In the genomic region with DNA sequence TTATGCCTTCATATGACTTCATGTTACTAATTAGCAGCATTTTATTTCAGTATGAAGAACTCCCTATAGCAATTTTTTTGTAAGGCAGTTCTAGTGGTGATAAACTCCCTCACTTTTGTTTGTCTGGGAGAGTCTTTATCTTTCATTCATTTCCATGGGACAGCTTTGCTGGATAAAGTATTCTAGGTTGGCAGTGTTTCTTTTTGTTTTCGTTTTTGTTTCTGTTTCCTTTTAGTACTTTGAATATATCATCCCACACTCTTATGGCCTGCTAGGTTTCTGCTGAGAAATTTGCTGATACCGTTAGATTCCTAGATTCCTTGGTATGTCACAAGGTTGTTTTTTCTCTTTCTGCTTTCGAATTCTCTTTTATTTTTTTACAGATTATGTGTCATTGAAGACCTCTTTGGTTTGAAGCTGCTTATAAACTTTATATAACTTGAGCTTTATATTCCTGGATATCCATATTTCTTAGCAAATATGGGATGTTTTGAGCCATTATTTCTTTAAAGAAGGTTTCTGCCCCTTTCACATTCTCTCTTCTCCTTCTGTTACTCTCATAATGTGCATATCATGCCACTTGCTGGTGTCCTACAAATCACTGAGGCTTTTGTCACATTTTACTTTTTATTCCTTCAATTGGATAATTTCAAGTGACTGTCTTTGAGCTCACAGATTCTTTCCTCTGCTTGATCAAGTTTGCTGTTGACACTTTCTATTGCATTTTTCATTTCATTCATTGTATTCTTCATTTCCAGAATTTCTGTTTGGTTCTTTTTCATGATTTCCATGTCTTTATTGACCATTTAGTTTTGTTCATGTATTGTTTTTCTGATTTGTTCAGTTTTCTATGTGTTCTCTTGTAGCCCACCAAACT, we compare ENCODE assay signal across 20 cellular contexts. TPM values are rescaled to one million over a fixed set of nuclear protein-coding genes. Genes with fewer than 3 reads are reported as not detected.
DNase-seq lines count a peak whose midpoint lies in the region; ATAC-seq, FAIRE-seq and TF ChIP-seq lines count a peak whose summit lies in the region.
"Had no signal": no experiment of that assay in that cellular context is flagged by ENCODE, and none has a peak within 500 bp of the region (broad histone marks: within the 10 kb centered on the region; RNA-seq: fewer than 3 reads in every experiment).

No MANE protein-coding gene starts in this region.

- TF ChIP-seq RAD21 in HCT116 (IDR thresholded peaks at IDR 0.05; ENCODE audit: low read depth), result no peak
- no peak for TF ChIP-seq RAD21 in GM12878 (IDR thresholded peaks at IDR 0.05; ENCODE audit: insufficient read depth, low read depth, low read length)

- H3K27me3 ChIP-seq in HCT116 (ENCODE audit: insufficient read depth, low read length) (no peaks in the 10 kb centered on the region), GM12878 (replicated peaks in 1 of 2; ENCODE audit: control insufficient read depth in 2 of 2, insufficient read depth in 2 of 2, low read length in 1 of 2) (no peaks in the 10 kb centered on the region), osteoblast (ENCODE audit: insufficient read depth, low read length) (no peaks in the 10 kb centered on the region), uterus (no peaks in the 10 kb centered on the region), endodermal cell (ENCODE audit: control insufficient read depth, insufficient read depth, low read length, poor library complexity, severe bottlenecking) (no peaks in the 10 kb centered on the region)
- H3K27me3 ChIP-seq: BE2C had no signal

- H3K36me3 Mint-ChIP-seq in endodermal cell (ENCODE audit: low read depth), result no peaks in the 10 kb centered on the region

- H3K9me3 ChIP-seq in HCT116 (ENCODE audit: control insufficient read depth in 1 of 2, insufficient read depth in 1 of 2, low read depth in 1 of 2, low read length in 2 of 2), result peaks cover 4 to 16% of the 10 kb centered on the region in 2 experiments; a peak in 1 of 4 replicates
- H3K9me3 ChIP-seq in OCI-LY7 (ENCODE audit: low read length), result peaks cover 6% of the 10 kb centered on the region; the same call in 1 of the 2 replicates
- H3K9me3 ChIP-seq in GM12878 (replicated peaks; ENCODE audit: control insufficient read depth, insufficient read depth, low read length), result peaks cover 15% of the 10 kb centered on the region
- peaks cover 13% of the 10 kb centered on the region for H3K9me3 ChIP-seq in osteoblast (ENCODE audit: low read depth, low read length)
- H3K9me3 ChIP-seq in uterus, result peaks cover 0 to 20% of the 10 kb centered on the region in 2 donors
- peaks cover 45% of the 10 kb centered on the region for H3K9me3 ChIP-seq in endodermal cell (ENCODE audit: control insufficient read depth, low read length)

- ATAC-seq in HCT116 (no peak), GM12878 (no peak), GM19035 (IDR thresholded peaks at IDR 0.05; ENCODE audit: unreplicated experiment) (no peak)

- H3K27ac ChIP-seq in HCT116 (ENCODE audit: low read depth, low read length) (no peak overlapping the region), OCI-LY7 (ENCODE audit: low read depth, low read length, poor library complexity, severe bottlenecking) (no peak overlapping the region), GM12878 (ENCODE audit: control insufficient read depth, insufficient read depth) (no peak overlapping the region), osteoblast (ENCODE audit: low read depth, low read length) (no peak overlapping the region), uterus (no peak overlapping the region), endodermal cell (ENCODE audit: low read depth, low read length) (no peak overlapping the region)
- H3K27ac ChIP-seq: C4-2B had no signal

- H3K4me1 ChIP-seq in HCT116 (ENCODE audit: control insufficient read depth in 1 of 2, insufficient read depth in 2 of 2, low read length in 2 of 2) (peaks cover 0 to 3% of the 10 kb centered on the region in 2 experiments; a peak in 1 of 4 replicates), OCI-LY7 (ENCODE audit: insufficient read depth, low read length, poor library complexity, severe bottlenecking) (no peaks in the 10 kb centered on the region), GM12878 (ENCODE audit: control insufficient read depth, insufficient read depth, low read length) (no peaks in the 10 kb centered on the region), osteoblast (ENCODE audit: insufficient read depth, low read length) (peaks cover 5% of the 10 kb centered on the region), uterus (no peaks in the 10 kb centered on the region), endodermal cell (ENCODE audit: control insufficient read depth, insufficient read depth, low read length) (no peaks in the 10 kb centered on the region)
- H3K4me1 ChIP-seq: BE2C had no signal

- TF ChIP-seq POLR2A in HCT116 (IDR thresholded peaks at IDR 0.05; ENCODE audit: borderline replicate concordance, extremely low read depth, insufficient read depth, insufficient read length) (no peak), GM12878 (IDR thresholded peaks at IDR 0.05; ENCODE audit: low read depth, low read length) (no peak), uterus (IDR thresholded peaks at IDR 0.05) (no peak)

- SMC1A ChIA-PET in GM12878 (lab: Charles Lee; ENCODE audit: uncharacterized antibody, unreplicated experiment), result interaction anchor here (1.4 kb wide), 1 partner anchor 28 kb away, joined by 3 read pairs; no protein-coding TSS in a partner anchor

- H3K9me3 Mint-ChIP-seq in endodermal cell, result peaks cover 38% of the 10 kb centered on the region

- H3K4me2 ChIP-seq in HCT116 (ENCODE audit: low read length) (no peak overlapping the region), OCI-LY7 (ENCODE audit: low read length) (no peak overlapping the region), GM12878 (ENCODE audit: control insufficient read depth, insufficient read depth) (no peak overlapping the region), osteoblast (ENCODE audit: insufficient read depth, low read length) (no peak overlapping the region)

- H2AFZ ChIP-seq in HCT116 (ENCODE audit: low read depth, low read length, poor library complexity, severe bottlenecking) (no peak overlapping the region), OCI-LY7 (ENCODE audit: low read length) (no peak overlapping the region), GM12878 (ENCODE audit: control insufficient read depth, low read depth, low read length) (no peak overlapping the region), osteoblast (ENCODE audit: low read length) (no peak overlapping the region)

- DNase-seq in HCT116 (ENCODE audit: low read depth, low spot score) (no peak), OCI-LY7 (ENCODE audit: low spot score) (peak; percentile 5), GM12878 (ENCODE audit: low read depth, low spot score) (no peak), osteoblast (ENCODE audit: insufficient read length, low spot score, missing footprints) (peak; percentile 13), pons (ENCODE audit: low spot score) (no peak), uterus (no peak), endodermal cell (no peak)
- DNase-seq: BE2C; CD4-positive, alpha-beta memory T cell; COR-L47; DMS153; DMS79 treated with DMSO at 0.1 percent for 48 hours; EL had no signal

- H3K4me3 Mint-ChIP-seq in endodermal cell, result no peak overlapping the region

- H3K4me1 Mint-ChIP-seq in endodermal cell, result no peaks in the 10 kb centered on the region

- H3K9ac ChIP-seq in HCT116 (ENCODE audit: low read length), result no peak overlapping the region
- H3K9ac ChIP-seq in GM12878 (ENCODE audit: control insufficient read depth, insufficient read depth, low read length), result no peak overlapping the region
- no peak overlapping the region for H3K9ac ChIP-seq in endodermal cell (ENCODE audit: extremely low read depth, low read length, poor library complexity, severe bottlenecking)

- CTCF ChIA-PET in HCT116 (lab: Charles Lee) (no interaction called here), OCI-LY7 (lab: Charles Lee; ENCODE audit: unreplicated experiment) (no interaction called here), GM12878 (lab: Yijun Ruan, JAX) (no interaction called here)

- in situ Hi-C loops in GM12878 (cut with MboI), result no loop called here

- no peaks in the 10 kb centered on the region for H3K27me3 Mint-ChIP-seq in endodermal cell (ENCODE audit: insufficient read depth)
- H3K27me3 Mint-ChIP-seq: CD4-positive, alpha-beta memory T cell had no signal

- H3K9me2 ChIP-seq in HCT116 (ENCODE audit: insufficient read depth) (no peaks in the 10 kb centered on the region), OCI-LY7 (ENCODE audit: insufficient read depth, low read length) (0 out of 2 replicates have a peak, but pooled peaks cover 3% of the 10 kb centered on the region)

- intact Hi-C loops in HCT116 (cut with micrococcal nuclease) (no loop called here), OCI-LY7 (cut with micrococcal nuclease; ENCODE audit: unreplicated experiment) (no loop called here), GM12878 (cut with micrococcal nuclease; ENCODE audit: unreplicated experiment) (no loop called here), uterus (cut with DNase I; ENCODE audit: low total_unique reads) (no loop called here)

- POLR2A ChIA-PET in HCT116 (lab: Charles Lee) (no interaction called here), OCI-LY7 (lab: Charles Lee) (no interaction called here), GM12878 (lab: Charles Lee) (no interaction called here)

- no peak overlapping the region for H3K4me3 ChIP-seq in HCT116 (replicated peaks in 1 of 2; ENCODE audit: low read depth in 1 of 2, low read length in 2 of 2)
- no peak overlapping the region for H3K4me3 ChIP-seq in OCI-LY7 (ENCODE audit: low read depth, low read length, poor library complexity, severe bottlenecking)
- H3K4me3 ChIP-seq in GM12878, result no peak overlapping the region
- no peak overlapping the region for H3K4me3 ChIP-seq in osteoblast (ENCODE audit: insufficient read depth, low read length)
- no peak overlapping the region for H3K4me3 ChIP-seq in uterus
- H3K4me3 ChIP-seq in endodermal cell (ENCODE audit: low read length), result no peak overlapping the region

- no TSS peak for BruUV-seq in HCT116 (replicated peaks; lab: Mats Ljungman, UMichigan)
- BruUV-seq in OCI-LY7 (replicated peaks; lab: Mats Ljungman, UMichigan), result no TSS peak
- no TSS peak for BruUV-seq in GM12878 (replicated peaks; lab: Mats Ljungman, UMichigan)

- no peak for TF ChIP-seq CTCF in HCT116 (IDR thresholded peaks at IDR 0.05 in 2 of 3, conservative IDR thresholded peaks at IDR 0.05 in 1 of 3; ENCODE audit: borderline replicate concordance in 1 of 3, insufficient read depth in 1 of 3, low read depth in 2 of 3, low read length in 2 of 3)
- no peak for TF ChIP-seq CTCF in OCI-LY7 (conservative IDR thresholded peaks at IDR 0.05; ENCODE audit: low read length)
- no peak for TF ChIP-seq CTCF in GM12878 (IDR thresholded peaks at IDR 0.05 in 2 of 3, conservative IDR thresholded peaks at IDR 0.05 in 1 of 3; ENCODE audit: control insufficient read depth in 2 of 3, extremely low read depth in 1 of 3, insufficient read depth in 1 of 3, low read depth in 3 of 3, low read length in 3 of 3)
- TF ChIP-seq CTCF in osteoblast (IDR thresholded peaks at IDR 0.05; ENCODE audit: extremely low read depth, low read depth, low read length), result no peak
- TF ChIP-seq CTCF in uterus (IDR thresholded peaks at IDR 0.05), result no peak
- TF ChIP-seq CTCF in endodermal cell (conservative IDR thresholded peaks at IDR 0.05), result no peak

- H3K36me3 ChIP-seq in HCT116 (ENCODE audit: control insufficient read depth in 1 of 2, insufficient read depth in 2 of 2, low read length in 2 of 2) (no peaks in the 10 kb centered on the region), OCI-LY7 (ENCODE audit: insufficient read depth, low read length) (no peaks in the 10 kb centered on the region), GM12878 (ENCODE audit: control insufficient read depth in 2 of 2, insufficient read depth in 2 of 2, low read length in 1 of 2) (no peaks in the 10 kb centered on the region), osteoblast (ENCODE audit: insufficient read depth, low read length) (no peaks in the 10 kb centered on the region), uterus (no peaks in the 10 kb centered on the region), endodermal cell (ENCODE audit: control insufficient read depth, insufficient read depth, low read length) (no peaks in the 10 kb centered on the region)
- H3K36me3 ChIP-seq: BE2C had no signal

- H3K27ac Mint-ChIP-seq in endodermal cell, result no peak overlapping the region

- no peak for TF ChIP-seq EP300 in GM12878 (IDR thresholded peaks at IDR 0.05; ENCODE audit: borderline replicate concordance in 1 of 2, control insufficient read depth in 1 of 2, low read depth in 2 of 2, low read length in 2 of 2)

- RAD21 ChIA-PET in HCT116 (lab: Charles Lee; ENCODE audit: low non-redundant PET in 1 of 2, low total read pairs in 2 of 2, uncharacterized antibody in 2 of 2, unreplicated experiment in 2 of 2), result no interaction called here
- RAD21 ChIA-PET in GM12878 (lab: Charles Lee; ENCODE audit: unreplicated experiment), result no interaction called here

- FAIRE-seq in GM12878 (lab: Jason Lieb, UNC), result no peak
- FAIRE-seq: A204.1, D721Med, GM12892, H54, HTR-8/SVneo had no signal

- no peaks in the 10 kb centered on the region for H4K20me1 ChIP-seq in HCT116 (ENCODE audit: insufficient read depth)
- H4K20me1 ChIP-seq in OCI-LY7 (ENCODE audit: insufficient read depth, low read length), result no peaks in the 10 kb centered on the region
- no peaks in the 10 kb centered on the region for H4K20me1 ChIP-seq in GM12878 (ENCODE audit: control insufficient read depth, insufficient read depth)
- no peaks in the 10 kb centered on the region for H4K20me1 ChIP-seq in osteoblast (ENCODE audit: insufficient read depth, low read length)

- H3K79me2 ChIP-seq in HCT116 (ENCODE audit: insufficient read depth, low read length), result no peaks in the 10 kb centered on the region
- no peaks in the 10 kb centered on the region for H3K79me2 ChIP-seq in OCI-LY7 (ENCODE audit: insufficient read depth, low read depth, low read length)
- no peaks in the 10 kb centered on the region for H3K79me2 ChIP-seq in GM12878 (ENCODE audit: control insufficient read depth, insufficient read depth, low read length)
- H3K79me2 ChIP-seq in osteoblast (ENCODE audit: insufficient read depth, low read length), result no peaks in the 10 kb centered on the region

- 19% methylated on average over 3 of the region's 3 CpGs for WGBS in GM12878 (ENCODE audit: insufficient coverage, insufficient replicate concordance, low lambda C conversion rate, missing lambda C conversion rate)
- 69 to 86% methylated on average over 1 to 3 of the region's 3 CpGs for WGBS in endodermal cell (ENCODE audit: insufficient coverage in 1 of 2, insufficient read length in 1 of 2), 2 experiments

RNA-seq across cellular contexts. Expression of gene AHR, which starts 28.9 kb away (rescaled TPM):
- 29.7 TPM for total RNA-seq in HCT116 (2021; ENCODE audit: unreplicated experiment)
- 12.4 and 12.5 TPM in 2 replicates for polyA plus RNA-seq in HCT116 (2012)
- total RNA-seq in OCI-LY7 (2014; rRNA removed; shearing (Covaris generic)), result not detected in 2 replicates
- not detected in 2 replicates for total RNA-seq in OCI-LY7 (2022)
- 36.4 and 49.5 TPM in 2 replicates for total RNA-seq in GM12878 (2013; cell fraction: nucleolus; rRNA removed)
- 16.9 and 23.0 TPM in 2 replicates for total RNA-seq in GM12878 (2014; rRNA removed)
- total RNA-seq in GM12878 (2014; rRNA removed; fragmentation: Illumina TruSeq; extraction: Trizol), result 14.3 and 16.0 TPM in 2 replicates
- total RNA-seq in GM12878 (2021), result 10.3 and 11.9 TPM in 2 replicates
- 3.6 TPM for polyA plus RNA-seq in GM12878 (2011; ENCODE audit: low read depth)
- 1.7 and 2.2 TPM in 2 replicates for polyA plus RNA-seq in GM12878 (2011; rRNA removed)
- polyA plus RNA-seq in GM12878 (2011; cell fraction: cytosol; rRNA removed), result 0.95 and 1.3 TPM in 2 replicates
- polyA plus RNA-seq in GM12878 (2011; cell fraction: nucleus; rRNA removed), result 1.6 and 2.3 TPM in 2 replicates
- polyA plus RNA-seq in GM12878 (2012), result 4.4 and 6.7 TPM in 2 replicates
- 8.3 and 9.6 TPM in 2 replicates for polyA plus RNA-seq in GM12878 (2014; fragmentation: Illumina TruSeq; extraction: Trizol)
- 1 to 10 TPM; 1.7 to 1.9 TPM for polyA plus RNA-seq in GM12878 (2014; fragmentation: Nextera tagmentation; extraction: Ambion mirVana)
- 3.3 and 3.8 TPM in 2 replicates for polyA plus RNA-seq in GM12878 (2014; rRNA removed)
- 1 to 10 TPM; 4.1 to 4.9 TPM for polyA plus RNA-seq in GM12878 (2016; fragmentation: Nextera tagmentation; extraction: Ambion mirVana)
- 1.5 and 6.5 TPM in 2 replicates for polyA minus RNA-seq in GM12878 (2011; rRNA and poly(A)+ RNA removed)
- 1.9 and 4.0 TPM in 2 replicates for polyA minus RNA-seq in GM12878 (2011; cell fraction: cytosol; rRNA and poly(A)+ RNA removed)
- polyA minus RNA-seq in GM12878 (2011; cell fraction: nucleus; rRNA and poly(A)+ RNA removed), result 5.7 and 7.2 TPM in 2 replicates
- 274 and 313 TPM in 2 replicates for total RNA-seq in osteoblast
- 100 to 1,000 TPM in 1 of 4 donors, 10 to 100 TPM in 3; 43.7 to 160 (median 91.5) TPM for total RNA-seq in uterus
- total RNA-seq in endodermal cell, result 1 to 10 TPM; 5.6 to 6.0 TPM
- 3.0 TPM for polyA plus RNA-seq in endodermal cell (2013, experiment 1 of 2)
- polyA plus RNA-seq in endodermal cell (2013, experiment 2 of 2), result 3.8 TPM

Comparison
In these comparisons a context has a peak if more than half of its experiments do, and no peak if none do; other contexts are left out.
1. DNase-seq: peak in OCI-LY7 (single experiment) and osteoblast (single experiment); none in HCT116 (single experiment), GM12878 (single experiment), pons (single experiment), uterus (0 of 2) and endodermal cell (single experiment).
2. RNA of gene AHR, which starts 28.9 kb away (total RNA-seq): 274 to 313 TPM in osteoblast, 43.7 to 160 TPM in uterus, 29.7 TPM in HCT116 (single experiment), 10.3 to 49.5 TPM in GM12878 and 5.6 to 6.0 TPM in endodermal cell; not detected in OCI-LY7; every median in the first group is over 4 times any median in the second.
3. Of the 18 proteins assayed by ChIP-seq in both GM12878 and HCT116: peak only in GM12878: none; only in HCT116: CBX3; in both: none; in neither: 17.